ENCODE assay signal across 7 cellular contexts in the genomic region with DNA sequence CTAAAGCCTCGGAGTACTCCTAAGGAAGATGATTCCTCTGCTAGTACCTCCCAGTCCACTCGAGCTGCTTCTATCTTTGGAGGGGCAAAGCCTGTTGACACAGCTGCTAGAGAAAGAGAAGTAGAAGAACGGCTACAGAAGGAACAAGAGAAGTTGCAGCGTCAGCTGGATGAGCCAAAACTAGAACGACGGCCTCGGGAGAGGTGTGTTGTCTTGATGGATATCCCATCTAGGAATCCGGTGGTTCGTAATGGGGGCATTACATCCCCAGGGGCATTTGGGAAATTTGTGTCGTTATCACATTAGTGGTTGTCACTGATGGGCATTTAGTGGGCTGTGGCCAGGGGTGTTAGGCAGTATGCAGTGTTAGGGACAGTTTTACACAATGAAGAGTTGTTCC. TPM values are rescaled to one million over a fixed set of nuclear protein-coding genes. Genes with fewer than 3 reads are reported as not detected.
DNase-seq lines count a peak whose midpoint lies in the region; ATAC-seq and TF ChIP-seq lines count a peak whose summit lies in the region.
"Not testable (repeated sequence)": the region's sequence is repeated elsewhere in the genome, so short reads cannot be mapped to it uniquely, and the experiment has no call there.

No MANE protein-coding gene starts in this region.

- not testable (repeated sequence) for TF ChIP-seq CTCF in endodermal cell (conservative IDR thresholded peaks at IDR 0.05); parathyroid adenoma (IDR thresholded peaks at IDR 0.05)

- not testable (repeated sequence) for H3K79me2 ChIP-seq in parathyroid adenoma

- peaks cover 51 to 96% (median 93%) of the 10 kb centered on the region in 11 experiments; a peak in 21 of 22 replicates for H4K20me1 ChIP-seq in BLaER1 treated with 17β-estradiol and CSF1 and Interleukin-3, amounts not matched to agents 10 nM and 100 nM

- H3K9ac ChIP-seq in BLaER1 treated with 17β-estradiol and CSF1 and Interleukin-3, amounts not matched to agents 10 nM and 100 nM = peak overlapping the region in 5 of 11 experiments; percentile 6 to 48 (median 12); a peak in 4 of 22 replicates
- H3K9ac ChIP-seq in endodermal cell (ENCODE audit: extremely low read depth, low read length, poor library complexity, severe bottlenecking); parathyroid adenoma: not testable (repeated sequence)

- not testable (repeated sequence) for H2AFZ ChIP-seq in parathyroid adenoma

- peak overlapping the region in 6 of 11 experiments; percentile 16 to 64 (median 42); a peak in 8 of 22 replicates for H3K4me2 ChIP-seq in BLaER1 treated with 17β-estradiol and CSF1 and Interleukin-3, amounts not matched to agents 10 nM and 100 nM
- peak overlapping the region; percentile 26 for H3K4me2 ChIP-seq in parathyroid adenoma (ENCODE audit: low read length)

- H3K36me3 ChIP-seq in BLaER1 treated with 17β-estradiol and CSF1 and Interleukin-3, amounts not matched to agents 10 nM and 100 nM = peaks cover 95 to 100% (median 97%) of the 10 kb centered on the region in 11 experiments
- peaks cover 85% of the 10 kb centered on the region for H3K36me3 ChIP-seq in endodermal cell (ENCODE audit: control insufficient read depth, insufficient read depth, low read length)
- H3K36me3 ChIP-seq in parathyroid adenoma (ENCODE audit: control insufficient read depth, insufficient read depth, low read length) = not testable (repeated sequence)

- H3K27me3 Mint-ChIP-seq in T-helper 17 cell; activated T-cell treated with anti-CD3 and anti-CD28 coated beads, Interleukin-2, amount 50 U/mL, for 72 hours (ENCODE audit: low read depth); endodermal cell (ENCODE audit: insufficient read depth): not testable (repeated sequence)

- not testable (repeated sequence) for DNase-seq in T-helper 17 cell; activated T-cell treated with anti-CD3 and anti-CD28 coated beads, Interleukin-2, amount 50 U/mL, for 72 hours
- DNase-seq in endodermal cell (peak; percentile 39), myocyte (ENCODE audit: low read depth) (peak; percentile 22)

- 98 to 100% methylated on average over 7 to 9 of the region's 10 CpGs for WGBS in endodermal cell (ENCODE audit: insufficient coverage in 1 of 2, insufficient read length in 1 of 2), 2 experiments

- peak overlapping the region in 3 of 11 experiments; percentile 13 to 20 (median 14); a peak in 4 of 22 replicates for H3K27ac ChIP-seq in BLaER1 treated with 17β-estradiol and CSF1 and Interleukin-3, amounts not matched to agents 10 nM and 100 nM
- peak overlapping the region; percentile 48 for H3K27ac ChIP-seq in angular gyrus (ENCODE audit: low read depth, low read length)
- H3K27ac ChIP-seq in endodermal cell (ENCODE audit: low read depth, low read length); parathyroid adenoma: not testable (repeated sequence)

- H3K9me3 Mint-ChIP-seq in activated T-cell treated with anti-CD3 and anti-CD28 coated beads, Interleukin-2, amount 50 U/mL, for 72 hours; endodermal cell: not testable (repeated sequence)

- peak overlapping the region; percentile 49 for H3K27ac Mint-ChIP-seq in T-helper 17 cell
- peak overlapping the region; percentile 87 for H3K27ac Mint-ChIP-seq in activated T-cell treated with anti-CD3 and anti-CD28 coated beads, Interleukin-2, amount 50 U/mL, for 72 hours
- not testable (repeated sequence) for H3K27ac Mint-ChIP-seq in endodermal cell

- H3K4me3 Mint-ChIP-seq in T-helper 17 cell; activated T-cell treated with anti-CD3 and anti-CD28 coated beads, Interleukin-2, amount 50 U/mL, for 72 hours; endodermal cell: not testable (repeated sequence)

- not testable (repeated sequence) for ATAC-seq in T-helper 17 cell; activated T-cell treated with anti-CD3 and anti-CD28 coated beads, Interleukin-2, amount 50 U/mL, for 72 hours (replicated peaks in 1 of 2)

- H3K4me1 Mint-ChIP-seq in T-helper 17 cell; activated T-cell treated with anti-CD3 and anti-CD28 coated beads, Interleukin-2, amount 50 U/mL, for 72 hours (ENCODE audit: low read depth); endodermal cell: not testable (repeated sequence)

- H3K27me3 ChIP-seq in BLaER1 treated with 17β-estradiol and CSF1 and Interleukin-3, amounts not matched to agents 10 nM and 100 nM; endodermal cell (ENCODE audit: control insufficient read depth, insufficient read depth, low read length, poor library complexity, severe bottlenecking); parathyroid adenoma (ENCODE audit: control insufficient read depth, insufficient read depth, low read length): not testable (repeated sequence)

- H3K4me3 ChIP-seq in BLaER1 treated with 17β-estradiol and CSF1 and Interleukin-3, amounts not matched to agents 10 nM and 100 nM; endodermal cell (ENCODE audit: low read length); parathyroid adenoma (ENCODE audit: low read depth, low read length): not testable (repeated sequence)

- peaks cover 7 to 33% (median 25%) of the 10 kb centered on the region in 10 experiments for H3K4me1 ChIP-seq in BLaER1 treated with 17β-estradiol and CSF1 and Interleukin-3, amounts not matched to agents 10 nM and 100 nM
- H3K4me1 ChIP-seq in endodermal cell (ENCODE audit: control insufficient read depth, insufficient read depth, low read length); parathyroid adenoma: not testable (repeated sequence)

- not testable (repeated sequence) for H3K36me3 Mint-ChIP-seq in T-helper 17 cell (ENCODE audit: low read depth)
- H3K36me3 Mint-ChIP-seq in activated T-cell treated with anti-CD3 and anti-CD28 coated beads, Interleukin-2, amount 50 U/mL, for 72 hours (ENCODE audit: insufficient read depth in 2 of 2) = peaks cover 20 to 45% of the 10 kb centered on the region in 2 donors
- peaks cover 79% of the 10 kb centered on the region for H3K36me3 Mint-ChIP-seq in endodermal cell (ENCODE audit: low read depth)

- not testable (repeated sequence) for H3K9me3 ChIP-seq in BLaER1 treated with 17β-estradiol and CSF1 and Interleukin-3, amounts not matched to agents 10 nM and 100 nM (replicated peaks in 1 of 11); T-helper 17 cell (ENCODE audit: control insufficient read depth, low read length, poor library complexity, severe bottlenecking); endodermal cell (ENCODE audit: control insufficient read depth, low read length); parathyroid adenoma (ENCODE audit: control insufficient read depth, low read length)

RNA-seq across cellular contexts. Expression of a gene that starts 16.0 kb away (rescaled TPM):
- total RNA-seq in T-helper 17 cell (1 to 10 TPM; 1.4 to 3.1 TPM), endodermal cell (10 to 100 TPM; 10.2 to 12.6 TPM), myocyte (43.8 and 59.8 TPM in 2 replicates)
- 1 to 10 TPM; 1.5 to 2.6 TPM for total RNA-seq in activated T-cell treated with anti-CD3 and anti-CD28 coated beads, Interleukin-2, amount 50 U/mL, for 72 hours
- polyA plus RNA-seq in endodermal cell (2013, experiment 1 of 2) = 9.5 TPM
- 9.6 TPM for polyA plus RNA-seq in endodermal cell (2013, experiment 2 of 2)
- 43.4 TPM for polyA plus RNA-seq in myocyte (2012)

RNA-seq across cellular contexts. Expression of a gene that starts 27.6 kb away (rescaled TPM):
- total RNA-seq in T-helper 17 cell (100 to 1,000 TPM; 635 to 667 TPM), endodermal cell (100 to 1,000 TPM; 596 to 655 TPM), myocyte (494 and 561 TPM in 2 replicates)
- 100 to 1,000 TPM; 622 to 633 TPM for total RNA-seq in activated T-cell treated with anti-CD3 and anti-CD28 coated beads, Interleukin-2, amount 50 U/mL, for 72 hours
- 388 TPM for polyA plus RNA-seq in endodermal cell (2013, experiment 1 of 2)
- polyA plus RNA-seq in endodermal cell (2013, experiment 2 of 2) = 341 TPM
- 183 TPM for polyA plus RNA-seq in myocyte (2012)

RNA-seq across cellular contexts. Expression of a gene that starts 45.4 kb away (rescaled TPM):
- total RNA-seq in T-helper 17 cell (10 to 100 TPM; 23.1 to 29.6 TPM), endodermal cell (10 to 100 TPM; 13.0 to 18.4 TPM), myocyte (25.7 and 35.7 TPM in 2 replicates)
- 10 to 100 TPM; 30.0 to 31.5 TPM for total RNA-seq in activated T-cell treated with anti-CD3 and anti-CD28 coated beads, Interleukin-2, amount 50 U/mL, for 72 hours
- 6.8 TPM for polyA plus RNA-seq in endodermal cell (2013, experiment 1 of 2)
- 7.2 TPM for polyA plus RNA-seq in endodermal cell (2013, experiment 2 of 2)
- polyA plus RNA-seq in myocyte (2012) = 60.9 TPM
